In genomic region chr12:58241099-58241498, GRCh38 we compare ENCODE assay signal across 10 cellular contexts.
"Had no signal": no experiment of that assay in that cellular context is flagged by ENCODE, and none has a peak within 500 bp of the region (broad histone marks: within the 10 kb centered on the region; RNA-seq: fewer than 3 reads in every experiment).

No MANE protein-coding gene starts in this region.

- H3K4me2 ChIP-seq: GM23338 had no signal

- H3K27ac ChIP-seq: GM23248 had no signal

- H3K9me3 ChIP-seq: HAP-1 had no signal

- DNase-seq: GM23248, GOT3, H7, H9, HCEC 1CT, HFFc6 had no signal

- ATAC-seq: GM23338, HCT116 had no signal

- H2AFZ ChIP-seq: GM23248, GM23338 had no signal

- H3K9ac ChIP-seq: GM23248 had no signal

- H3K4me3 Mint-ChIP-seq: GM23338, H9, HFFc6 had no signal

- H3K9me3 Mint-ChIP-seq: GM23338, H9, HFFc6 had no signal

- H3K36me3 ChIP-seq: HAP-1 had no signal

- FAIRE-seq: H54 had no signal

- H3K4me3 ChIP-seq: GM23248, GM23338, HAP-1 had no signal

- H3K27ac Mint-ChIP-seq: GM23338, H9, HFFc6 had no signal
